In genomic region chr16:50438041-50438437, GRCh38 we compare ENCODE assay signal across 1 cellular context.
TF ChIP-seq lines count a peak whose summit lies in the region.

No MANE protein-coding gene starts in this region.

TF ChIP-seq in HepG2, 621 proteins besides CTCF, POLR2A, EP300 and RAD21 (continued from another document and continues in another):
- TF ChIP-seq LRRFIP1 (CRISPR knock-in tag; conservative IDR thresholded peaks at IDR 0.05) (no peak), ZNF318 (CRISPR knock-in tag; IDR thresholded peaks at IDR 0.05) (no peak), KMT2B (CRISPR knock-in tag; IDR thresholded peaks at IDR 0.05) (no peak), ZBTB40 (IDR thresholded peaks at IDR 0.05) (no peak), ZBTB40 (CRISPR knock-in tag; IDR thresholded peaks at IDR 0.05) (0 out of 2 replicates have a peak, but pooled peaks have one; percentile 50), ATF3 (CRISPR knock-in tag; IDR thresholded peaks at IDR 0.05) (no peak; the same call in 1 of the 2 replicates), SRY (CRISPR knock-in tag; IDR thresholded peaks at IDR 0.05) (peak; percentile 49; the same call in 1 of the 2 replicates), NAIF1 (CRISPR knock-in tag; IDR thresholded peaks at IDR 0.05; ENCODE audit: borderline replicate concordance) (no peak), SNAI1 (CRISPR knock-in tag; IDR thresholded peaks at IDR 0.05; ENCODE audit: borderline replicate concordance) (no peak), CHD2 (IDR thresholded peaks at IDR 0.05; ENCODE audit: low read depth, low read length) (no peak), ZBTB42 (CRISPR knock-in tag; IDR thresholded peaks at IDR 0.05) (no peak), PHF20 (CRISPR knock-in tag; IDR thresholded peaks at IDR 0.05) (no peak), ZNF451 (CRISPR knock-in tag; IDR thresholded peaks at IDR 0.05) (no peak), MLXIP (CRISPR knock-in tag; IDR thresholded peaks at IDR 0.05; ENCODE audit: borderline replicate concordance) (no peak), ZFYVE20 (CRISPR knock-in tag; IDR thresholded peaks at IDR 0.05; ENCODE audit: borderline replicate concordance, low read depth) (no peak), ARID5B (CRISPR knock-in tag; IDR thresholded peaks at IDR 0.05) (peak; percentile 52; the same call in 1 of the 2 replicates), HOMEZ (CRISPR knock-in tag; IDR thresholded peaks at IDR 0.05; ENCODE audit: low read depth) (no peak), NR2F2 (IDR thresholded peaks at IDR 0.05; ENCODE audit: borderline replicate concordance, low read depth) (no peak)
